Comparison of ENCODE assay signal across 20 cellular contexts in genomic region chr16:17424771-17425170, GRCh38. TPM values are rescaled to one million over a fixed set of nuclear protein-coding genes. Genes with fewer than 3 reads are reported as not detected.
A peak's percentile ranks its signal among the peaks of the same experiment; 100 is the strongest.
DNase-seq lines count a peak whose midpoint lies in the region; ATAC-seq, FAIRE-seq and TF ChIP-seq lines count a peak whose summit lies in the region.
"Had no signal": no experiment of that assay in that cellular context is flagged by ENCODE, and none has a peak within 500 bp of the region (broad histone marks: within the 10 kb centered on the region; RNA-seq: fewer than 3 reads in every experiment).

No MANE protein-coding gene starts in this region.

- CTCF ChIA-PET in HepG2 (lab: Yijun Ruan, JAX; ENCODE audit: low intra/inter-chr PET ratio, low total read pairs), result no interaction called here

- in situ Hi-C loops in HepG2 (cut with HindIII; ENCODE audit: extremely low pct_ligation_motif_present, low pct_unique_long_range_greater_than_20kb), result no loop called here

- H3K4me1 ChIP-seq in HepG2 (ENCODE audit: insufficient read depth, low read length) (no peaks in the 10 kb centered on the region), right lobe of liver (no peaks in the 10 kb centered on the region)
- H3K4me1 ChIP-seq: BE2C had no signal

- H3K36me3 ChIP-seq in HepG2 (replicated peaks in 1 of 2; ENCODE audit: control insufficient read depth in 1 of 2, insufficient read depth in 2 of 2, low read length in 2 of 2) (no peaks in the 10 kb centered on the region), right lobe of liver (no peaks in the 10 kb centered on the region)
- H3K36me3 ChIP-seq: BE2C had no signal

- no TSS peak for BruUV-seq in HepG2 (replicated peaks; lab: Mats Ljungman, UMichigan)

- H3K4me1 Mint-ChIP-seq in T-helper 17 cell, result peaks cover 19% of the 10 kb centered on the region

- under 1% methylated on average over 5 of the region's 5 CpGs for WGBS in HepG2 (ENCODE audit: low lambda C conversion rate)
- whole genome bisulfite sequencing in right lobe of liver (ENCODE audit: insufficient coverage, low coverage, low lambda C conversion rate, missing lambda C conversion rate), result 56% methylated on average over 4 of the region's 5 CpGs

- DNase-seq in HepG2 (ENCODE audit: low spot score), result no peak
- no peak for DNase-seq in right lobe of liver
- DNase-seq in T-helper 17 cell, result no peak
- no peak for DNase-seq in left colon
- DNase-seq in NAMALWA (ENCODE audit: low spot score), result no peak
- DNase-seq: ACHN; BE2C; C1 segment of cervical spinal cord; CD4-positive, CD25-positive, alpha-beta regulatory T cell; CD8-positive, alpha-beta memory T cell; COR-L47; DMS153; DMS79; GDM1; GOT3; H9 had no signal

- H4K20me1 ChIP-seq in HepG2 (ENCODE audit: insufficient read depth, low read length), result no peaks in the 10 kb centered on the region

- TF ChIP-seq POLR2A in HepG2 (IDR thresholded peaks at IDR 0.05; ENCODE audit: insufficient read depth in 1 of 2, low read depth in 2 of 2, low read length in 2 of 2) (no peak), right lobe of liver (IDR thresholded peaks at IDR 0.05) (no peak)

- H3K36me3 Mint-ChIP-seq in T-helper 17 cell (ENCODE audit: low read depth), result peaks cover 3% of the 10 kb centered on the region

- no peak for FAIRE-seq in HepG2 (lab: Jason Lieb, UNC)
- FAIRE-seq: GM12892, GM18507 had no signal

- ATAC-seq in HepG2 (no peak), right lobe of liver (no peak), T-helper 17 cell (no peak), left colon (peak; percentile 25), HG03442 (IDR thresholded peaks at IDR 0.05; ENCODE audit: unreplicated experiment) (no peak)

- H2AFZ ChIP-seq in HepG2 (ENCODE audit: low read length), result no peak overlapping the region

- TF ChIP-seq RAD21 in HepG2 (CRISPR knock-in tag; IDR thresholded peaks at IDR 0.05), result no peak

- H3K9me3 ChIP-seq in HepG2 (ENCODE audit: low read length), result no peaks in the 10 kb centered on the region
- H3K9me3 ChIP-seq in right lobe of liver, result no peaks in the 10 kb centered on the region
- H3K9me3 ChIP-seq in T-helper 17 cell (ENCODE audit: control insufficient read depth, low read length, poor library complexity, severe bottlenecking), result no peaks in the 10 kb centered on the region
- H3K9me3 ChIP-seq: BE2C had no signal

- H3K4me3 Mint-ChIP-seq in T-helper 17 cell, result no peak overlapping the region
- H3K4me3 Mint-ChIP-seq: CD4-positive, CD25-positive, alpha-beta regulatory T cell; CD8-positive, alpha-beta memory T cell; H9 had no signal

- H3K4me2 ChIP-seq in HepG2 (ENCODE audit: low read depth, low read length), result no peak overlapping the region

- no peak overlapping the region for H3K9ac ChIP-seq in HepG2 (ENCODE audit: insufficient read depth, low read depth, low read length)

- POLR2A ChIA-PET in HepG2 (lab: Yijun Ruan, JAX), result no interaction called here

- no peak overlapping the region for H3K4me3 ChIP-seq in HepG2 (replicated peaks in 1 of 3; ENCODE audit: insufficient read depth in 1 of 3, low read depth in 2 of 3, low read length in 3 of 3)
- no peak overlapping the region for H3K4me3 ChIP-seq in right lobe of liver

- intact Hi-C loops in HepG2 (cut with micrococcal nuclease; ENCODE audit: unreplicated experiment), result no loop called here
- intact Hi-C loops in right lobe of liver (cut with DNase I), result no loop called here
- intact Hi-C loops in left colon (cut with DNase I, micrococcal nuclease), result no loop called here

- H3K27ac Mint-ChIP-seq in T-helper 17 cell, result peak overlapping the region; percentile 4

- H3K27ac ChIP-seq in HepG2 (ENCODE audit: extremely low read length, insufficient read depth, low read length) (no peak overlapping the region), right lobe of liver (no peak overlapping the region)

- H3K27me3 ChIP-seq in HepG2 (ENCODE audit: control insufficient read depth in 1 of 2, insufficient read depth in 2 of 2, low read length in 2 of 2) (peaks cover 0 to 3% of the 10 kb centered on the region in 2 experiments; a peak in 1 of 5 replicates), right lobe of liver (no peaks in the 10 kb centered on the region)
- H3K27me3 ChIP-seq: BE2C had no signal

- TF ChIP-seq CTCF in HepG2 (CRISPR knock-in tag; IDR thresholded peaks at IDR 0.05) (no peak), right lobe of liver (IDR thresholded peaks at IDR 0.05) (no peak)

- TF ChIP-seq EP300 in HepG2 (IDR thresholded peaks at IDR 0.05; ENCODE audit: low read depth in 2 of 2, low read length in 2 of 2) (no peak), HepG2 (CRISPR knock-in tag; IDR thresholded peaks at IDR 0.05; ENCODE audit: borderline replicate concordance) (no peak)

- no peaks in the 10 kb centered on the region for H3K79me2 ChIP-seq in HepG2 (ENCODE audit: insufficient read depth, low read length)

- no peaks in the 10 kb centered on the region for H3K27me3 Mint-ChIP-seq in T-helper 17 cell
- H3K27me3 Mint-ChIP-seq: CD4-positive, CD25-positive, alpha-beta regulatory T cell; CD8-positive, alpha-beta memory T cell had no signal

TF ChIP-seq in HepG2, 621 proteins besides CTCF, POLR2A, EP300 and RAD21:
- no peak for TF ChIP-seq HNF1B (CRISPR knock-in tag; IDR thresholded peaks at IDR 0.05)
- no peak for TF ChIP-seq MYC (CRISPR knock-in tag; IDR thresholded peaks at IDR 0.05; ENCODE audit: borderline replicate concordance)
- TF ChIP-seq KDM2A (CRISPR knock-in tag; IDR thresholded peaks at IDR 0.05; ENCODE audit: borderline replicate concordance, low read depth), result no peak
- peak; percentile 76 for TF ChIP-seq MAFF (IDR thresholded peaks at IDR 0.05; ENCODE audit: low read depth, low read length)
- no peak for TF ChIP-seq ZNF724P (CRISPR knock-in tag; IDR thresholded peaks at IDR 0.05; ENCODE audit: borderline replicate concordance)
- TF ChIP-seq MAFK (conservative IDR thresholded peaks at IDR 0.05 in 1 of 2, IDR thresholded peaks at IDR 0.05 in 1 of 2; ENCODE audit: low read length in 2 of 2), result peak; percentile 82 to 84
- TF ChIP-seq ZFYVE20 (CRISPR knock-in tag; IDR thresholded peaks at IDR 0.05; ENCODE audit: borderline replicate concordance, low read depth), result no peak
TF ChIP-seq in HepG2: peak in this region for 2.

RNA-seq across cellular contexts. Expression of gene XYLT1, which starts 46.0 kb away (rescaled TPM):
- total RNA-seq in HepG2 (2016; rRNA removed; fragmentation: Illumina TruSeq; extraction: Trizol) (not detected in 2 replicates), right lobe of liver (1 to 10 TPM in 2 of 6 experiments, under 1 TPM in 4; 0.48 to 2.0 (median 0.59) TPM), T-helper 17 cell (10 to 100 TPM; 33.8 to 57.3 TPM), left colon (10 to 100 TPM; 24.2 to 28.6 TPM)
- total RNA-seq in HepG2 (2016; cell fraction: cytosol; rRNA removed; fragmentation: Illumina TruSeq; extraction: Trizol; ENCODE audit: low read depth), result not detected in 2 replicates
- total RNA-seq in HepG2 (2016; cell fraction: insoluble cytoplasmic fraction; rRNA removed; fragmentation: Illumina TruSeq; extraction: Trizol), result not detected in 2 replicates
- not detected in 2 replicates for total RNA-seq in HepG2 (2016; cell fraction: membrane; rRNA removed; fragmentation: Illumina TruSeq; extraction: Trizol)
- not detected in 2 replicates for total RNA-seq in HepG2 (2016; cell fraction: nucleus; rRNA removed; fragmentation: Illumina TruSeq; extraction: Trizol)
- not detected in 2 replicates for polyA plus RNA-seq in HepG2 (2011; rRNA removed)
- polyA plus RNA-seq in HepG2 (2011; cell fraction: cytosol; rRNA removed), result under 0.01 TPM in 1 of 2 replicates, not detected in the other
- 0.02 TPM in 2 replicates for polyA plus RNA-seq in HepG2 (2011; cell fraction: nucleus; rRNA removed)
- polyA plus RNA-seq in HepG2 (2012), result not detected in 2 replicates
- not detected in 2 replicates for polyA plus RNA-seq in HepG2 (2016; cell fraction: cytosol; fragmentation: Illumina TruSeq; extraction: Trizol; ENCODE audit: low read depth)
- not detected in 2 replicates for polyA plus RNA-seq in HepG2 (2016; cell fraction: insoluble cytoplasmic fraction; fragmentation: Illumina TruSeq; extraction: Trizol; ENCODE audit: low read depth)
- polyA plus RNA-seq in HepG2 (2016; cell fraction: membrane; fragmentation: Illumina TruSeq; extraction: Trizol; ENCODE audit: low read depth), result not detected in 2 replicates
- not detected in 2 replicates for polyA plus RNA-seq in HepG2 (2016; cell fraction: nucleus; fragmentation: Illumina TruSeq; extraction: Trizol; ENCODE audit: insufficient read depth, low read depth)
- 0.89 TPM in 1 of 2 replicates, not detected in the other for polyA minus RNA-seq in HepG2 (2011; rRNA and poly(A)+ RNA removed; ENCODE audit: low replicate concordance)
- not detected in 2 replicates for polyA minus RNA-seq in HepG2 (2011; cell fraction: cytosol; rRNA and poly(A)+ RNA removed)
- not detected in 2 replicates for polyA minus RNA-seq in HepG2 (2011; cell fraction: nucleus; rRNA and poly(A)+ RNA removed)
- total RNA-seq: A172 had no signal

Comparison
In these comparisons a context has a peak if more than half of its experiments do, and no peak if none do; other contexts are left out.
1. RNA of gene XYLT1, which starts 46.0 kb away (total RNA-seq): 33.8 to 57.3 TPM in T-helper 17 cell and 24.2 to 28.6 TPM in left colon; 0.48 to 2.0 TPM in right lobe of liver and not detected in HepG2; every median in the first group is over 4 times any median in the second.